ENCODE assay signal across 8 cellular contexts in genomic region chr16:49859139-49859947, GRCh38. TPM values are rescaled to one million over a fixed set of nuclear protein-coding genes. Genes with fewer than 3 reads are reported as not detected.
DNase-seq lines count a peak whose midpoint lies in the region; ATAC-seq and TF ChIP-seq lines count a peak whose summit lies in the region.

No MANE protein-coding gene starts in this region.

- H3K4me3 ChIP-seq in BE2C (ENCODE audit: low read depth, low read length) (peak overlapping the region; percentile 57), esophagus muscularis mucosa (peak overlapping the region; percentile 84 to 96 (median 87))

- intact Hi-C loops in esophagus muscularis mucosa (cut with DNase I) = loop anchor here (5.0 kb wide), 4 partner anchors 107 to 367 kb away; no protein-coding TSS in a partner anchor
- intact Hi-C loops in natural killer cell (cut with micrococcal nuclease) = loop anchor here (5.0 kb wide), 1 partner anchor 948 kb away; no protein-coding TSS in a partner anchor

- peak overlapping the region; percentile 94 to 97 (median 96) for H3K27ac ChIP-seq in esophagus muscularis mucosa (replicated peaks in 1 of 4)

- H3K4me1 ChIP-seq in BE2C (peaks cover under 1% of the 10 kb centered on the region), esophagus muscularis mucosa (peaks cover 5 to 34% (median 30%) of the 10 kb centered on the region in 4 donors)

- DNase-seq in BE2C = peak; percentile 41
- DNase-seq in NCI-H69 (lab: John Stamatoyannopoulos, UW) = peak; percentile 42
- no peak for DNase-seq in esophagus muscularis mucosa (ENCODE audit: extremely low spot score)
- DNase-seq in natural killer cell = no peak
- no peak for DNase-seq in activated CD4-positive, alpha-beta T cell treated with anti-CD3 and anti-CD28 coated beads, Interleukin-2, amount 50 U/mL, for 4 hours
- no peak for DNase-seq in GM20000 (ENCODE audit: low spot score)

- H3K27ac Mint-ChIP-seq in natural killer cell = no peak overlapping the region

- peak overlapping the region; percentile 13 for H3K4me3 Mint-ChIP-seq in natural killer cell

- no peaks in the 10 kb centered on the region for H3K36me3 Mint-ChIP-seq in natural killer cell

- H3K27me3 ChIP-seq in BE2C (no peaks in the 10 kb centered on the region), esophagus muscularis mucosa (peaks cover 0 to 5% (median 0%) of the 10 kb centered on the region in 4 donors)

- no peaks in the 10 kb centered on the region for H3K9me3 Mint-ChIP-seq in natural killer cell

- H3K4me1 Mint-ChIP-seq in natural killer cell = peaks cover 0 to 5% of the 10 kb centered on the region in 2 donors

- peaks cover 6 to 22% of the 10 kb centered on the region in 2 donors for H3K27me3 Mint-ChIP-seq in natural killer cell (ENCODE audit: low read depth in 2 of 2)

- 7% methylated on average over 28 of the region's 28 CpGs for WGBS in esophagus muscularis mucosa

- H3K9me3 ChIP-seq in BE2C (no peaks in the 10 kb centered on the region), esophagus muscularis mucosa (no peaks in the 10 kb centered on the region)

- ATAC-seq in natural killer cell (no peak), GM19023 (IDR thresholded peaks at IDR 0.05; ENCODE audit: unreplicated experiment) (no peak), GM18519 (IDR thresholded peaks at IDR 0.05; ENCODE audit: low FRiP score, unreplicated experiment) (no peak)

- TF ChIP-seq EP300 in esophagus muscularis mucosa (IDR thresholded peaks at IDR 0.05) = no peak

- H3K36me3 ChIP-seq in BE2C = no peaks in the 10 kb centered on the region
- H3K36me3 ChIP-seq in esophagus muscularis mucosa = no peaks in the 10 kb centered on the region

- no peak for TF ChIP-seq POLR2A in esophagus muscularis mucosa (IDR thresholded peaks at IDR 0.05; ENCODE audit: low read depth)

- TF ChIP-seq CTCF in BE2C (IDR thresholded peaks at IDR 0.05; ENCODE audit: low read depth, low read length) = no peak
- TF ChIP-seq CTCF in esophagus muscularis mucosa (IDR thresholded peaks at IDR 0.05) = no peak
- TF ChIP-seq CTCF in natural killer cell (IDR thresholded peaks at IDR 0.05) = no peak
- TF ChIP-seq CTCF in GM20000 (IDR thresholded peaks at IDR 0.05; ENCODE audit: extremely low read depth, missing control alignments) = no peak

RNA-seq across cellular contexts. Expression of gene ZNF423, which starts 3.4 kb away (rescaled TPM):
- 8.5 TPM for polyA plus RNA-seq in BE2C (2012; ENCODE audit: insufficient read depth, insufficient read length, low read depth)
- total RNA-seq in esophagus muscularis mucosa (10 to 100 TPM in 2 of 4 donors, 1 to 10 TPM in 2; 8.7 to 22.5 (median 10.3) TPM), natural killer cell (not detected)

Comparison
In these comparisons a context has a peak if more than half of its experiments do, and no peak if none do; other contexts are left out.
1. DNase-seq: peak in BE2C (single experiment) and NCI-H69 (single experiment); none in esophagus muscularis mucosa (single experiment), natural killer cell (single experiment), activated CD4-positive, alpha-beta T cell treated with anti-CD3 and anti-CD28 coated beads, Interleukin-2, amount 50 U/mL, for 4 hours (0 of 2) and GM20000 (single experiment).
2. RNA of gene ZNF423, which starts 3.4 kb away (total RNA-seq): 8.7 to 22.5 TPM in esophagus muscularis mucosa; not detected in natural killer cell; every median in the first group is over 4 times any median in the second.